ENCODE assay signal across 1 cellular context in the genomic region with DNA sequence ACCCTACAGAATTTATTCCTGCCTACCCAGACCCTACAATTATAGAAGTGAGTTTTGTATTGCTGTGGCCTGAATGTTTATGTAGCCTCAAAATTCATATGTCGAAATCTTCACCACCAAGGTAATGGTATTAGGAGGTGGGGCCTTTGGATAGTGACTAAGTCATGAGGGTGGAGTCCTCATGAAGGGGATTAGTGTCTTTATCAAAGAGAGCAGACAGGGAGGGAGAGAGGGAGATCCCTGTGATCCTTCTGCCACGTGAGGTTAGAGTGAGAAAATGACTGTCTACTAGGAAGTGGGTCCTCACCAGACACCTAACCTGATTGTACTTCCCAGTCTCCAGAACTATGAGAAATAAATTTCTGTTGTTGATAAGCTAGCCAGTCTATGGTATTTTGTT.
TF ChIP-seq lines count a peak whose summit lies in the region.

No MANE protein-coding gene starts in this region.

TF ChIP-seq in K562, 482 proteins besides CTCF, POLR2A, EP300 and RAD21 (continued from another document and continues in another):
- TF ChIP-seq, protein P1, sequence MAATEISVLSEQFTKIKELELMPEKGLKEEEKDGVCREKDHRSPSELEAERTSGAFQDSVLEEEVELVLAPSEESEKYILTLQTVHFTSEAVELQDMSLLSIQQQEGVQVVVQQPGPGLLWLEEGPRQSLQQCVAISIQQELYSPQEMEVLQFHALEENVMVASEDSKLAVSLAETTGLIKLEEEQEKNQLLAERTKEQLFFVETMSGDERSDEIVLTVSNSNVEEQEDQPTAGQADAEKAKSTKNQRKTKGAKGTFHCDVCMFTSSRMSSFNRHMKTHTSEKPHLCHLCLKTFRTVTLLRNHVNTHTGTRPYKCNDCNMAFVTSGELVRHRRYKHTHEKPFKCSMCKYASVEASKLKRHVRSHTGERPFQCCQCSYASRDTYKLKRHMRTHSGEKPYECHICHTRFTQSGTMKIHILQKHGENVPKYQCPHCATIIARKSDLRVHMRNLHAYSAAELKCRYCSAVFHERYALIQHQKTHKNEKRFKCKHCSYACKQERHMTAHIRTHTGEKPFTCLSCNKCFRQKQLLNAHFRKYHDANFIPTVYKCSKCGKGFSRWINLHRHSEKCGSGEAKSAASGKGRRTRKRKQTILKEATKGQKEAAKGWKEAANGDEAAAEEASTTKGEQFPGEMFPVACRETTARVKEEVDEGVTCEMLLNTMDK (IDR thresholded peaks at IDR 0.05; ENCODE audit: borderline replicate concordance, insufficient read depth, low read depth, low read length, poor library complexity, severe bottlenecking) = no peak
- TF ChIP-seq ETV1 (tag; conservative IDR thresholded peaks at IDR 0.05; ENCODE audit: low read depth) (no peak), ZNF507 (tag; conservative IDR thresholded peaks at IDR 0.05) (no peak), BRCA1 (IDR thresholded peaks at IDR 0.05) (no peak), BRCA1 (CRISPR knock-in tag; IDR thresholded peaks at IDR 0.05) (no peak), ZSCAN29 (IDR thresholded peaks at IDR 0.05) (no peak), MYNN (IDR thresholded peaks at IDR 0.05) (no peak), MYNN (CRISPR knock-in tag; IDR thresholded peaks at IDR 0.05) (no peak), PRPF4 (IDR thresholded peaks at IDR 0.05; ENCODE audit: insufficient read depth, low read depth, low read length, poor library complexity, severe bottlenecking) (no peak), SIX5 (IDR thresholded peaks at IDR 0.05; ENCODE audit: borderline replicate concordance in 1 of 2, insufficient read depth in 1 of 2, low read depth in 1 of 2, low read length in 2 of 2) (no peak), STAT5B (CRISPR knock-in tag; IDR thresholded peaks at IDR 0.05) (no peak), TBP (optimal IDR thresholded peaks at IDR 0.05; ENCODE audit: low read depth, low read length) (no peak), TEAD1 (CRISPR knock-in tag; IDR thresholded peaks at IDR 0.05) (no peak), DPF2 (IDR thresholded peaks at IDR 0.05) (peak; percentile 90), FUS (optimal IDR thresholded peaks at IDR 0.05; ENCODE audit: low read depth, low read length) (no peak), ZNF347 (CRISPR knock-in tag; IDR thresholded peaks at IDR 0.05; ENCODE audit: low read depth) (no peak), ARID2 (IDR thresholded peaks at IDR 0.05) (no peak), SNIP1 (IDR thresholded peaks at IDR 0.05; ENCODE audit: low read depth) (no peak), KLF1 (tag; IDR thresholded peaks at IDR 0.05) (no peak), ZSCAN32 (CRISPR knock-in tag; IDR thresholded peaks at IDR 0.05) (no peak), ZNF174 (CRISPR knock-in tag; IDR thresholded peaks at IDR 0.05) (no peak), POLR2AphosphoS2 (IDR thresholded peaks at IDR 0.05; ENCODE audit: low read length) (no peak), FOXP1 (CRISPR knock-in tag; IDR thresholded peaks at IDR 0.05) (no peak), POLR2H (tag; IDR thresholded peaks at IDR 0.05; ENCODE audit: low read depth) (no peak), ELF4 (CRISPR knock-in tag; IDR thresholded peaks at IDR 0.05) (no peak), ZNF76 (CRISPR knock-in tag; IDR thresholded peaks at IDR 0.05; ENCODE audit: borderline replicate concordance) (no peak), SIN3A (IDR thresholded peaks at IDR 0.05; ENCODE audit: borderline replicate concordance in 2 of 2, control insufficient read depth in 1 of 2, low read depth in 2 of 2, low read length in 2 of 2) (no peak), WHSC1 (IDR thresholded peaks at IDR 0.05; ENCODE audit: low read length) (no peak), CHCHD3 (CRISPR knock-in tag; IDR thresholded peaks at IDR 0.05) (no peak), ZNF830 (CRISPR knock-in tag; IDR thresholded peaks at IDR 0.05) (no peak), PYGO2 (tag; IDR thresholded peaks at IDR 0.05) (no peak), MCM3 (IDR thresholded peaks at IDR 0.05) (no peak), MED1 (CRISPR knock-in tag; IDR thresholded peaks at IDR 0.05; ENCODE audit: borderline replicate concordance) (no peak), NBN (IDR thresholded peaks at IDR 0.05; ENCODE audit: low read depth) (no peak), MXI1 (IDR thresholded peaks at IDR 0.05; ENCODE audit: low read depth, low read length) (0 out of 2 replicates have a peak, but pooled peaks have one; percentile 31), ZNF75A (CRISPR knock-in tag; IDR thresholded peaks at IDR 0.05) (no peak), FOSL1 (tag; conservative IDR thresholded peaks at IDR 0.05) (peak; percentile 72), NR2F6 (CRISPR knock-in tag; IDR thresholded peaks at IDR 0.05) (no peak), SRSF7 (optimal IDR thresholded peaks at IDR 0.05; ENCODE audit: low read depth, low read length) (no peak), FOXA3 (CRISPR knock-in tag; conservative IDR thresholded peaks at IDR 0.05 in 1 of 2, IDR thresholded peaks at IDR 0.05 in 1 of 2) (no peak), PHB2 (IDR thresholded peaks at IDR 0.05; ENCODE audit: low read depth) (no peak), HNRNPH1 (optimal IDR thresholded peaks at IDR 0.05; ENCODE audit: low read depth, low read length) (no peak), MAFK (IDR thresholded peaks at IDR 0.05; ENCODE audit: low read length) (no peak), ZNF695 (CRISPR knock-in tag; IDR thresholded peaks at IDR 0.05) (no peak), CSDE1 (IDR thresholded peaks at IDR 0.05) (no peak), ZNF324 (CRISPR knock-in tag; IDR thresholded peaks at IDR 0.05) (no peak)
- TF ChIP-seq, protein P2, sequence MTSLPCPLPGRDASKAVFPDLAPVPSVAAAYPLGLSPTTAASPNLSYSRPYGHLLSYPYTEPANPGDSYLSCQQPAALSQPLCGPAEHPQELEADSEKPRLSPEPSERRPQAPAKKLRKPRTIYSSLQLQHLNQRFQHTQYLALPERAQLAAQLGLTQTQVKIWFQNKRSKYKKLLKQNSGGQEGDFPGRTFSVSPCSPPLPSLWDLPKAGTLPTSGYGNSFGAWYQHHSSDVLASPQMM (CRISPR knock-in tag; IDR thresholded peaks at IDR 0.05) = no peak
- TF ChIP-seq, protein P3, sequence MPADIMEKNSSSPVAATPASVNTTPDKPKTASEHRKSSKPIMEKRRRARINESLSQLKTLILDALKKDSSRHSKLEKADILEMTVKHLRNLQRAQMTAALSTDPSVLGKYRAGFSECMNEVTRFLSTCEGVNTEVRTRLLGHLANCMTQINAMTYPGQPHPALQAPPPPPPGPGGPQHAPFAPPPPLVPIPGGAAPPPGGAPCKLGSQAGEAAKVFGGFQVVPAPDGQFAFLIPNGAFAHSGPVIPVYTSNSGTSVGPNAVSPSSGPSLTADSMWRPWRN (IDR thresholded peaks at IDR 0.05; ENCODE audit: low read depth) = no peak
- TF ChIP-seq, protein P4, sequence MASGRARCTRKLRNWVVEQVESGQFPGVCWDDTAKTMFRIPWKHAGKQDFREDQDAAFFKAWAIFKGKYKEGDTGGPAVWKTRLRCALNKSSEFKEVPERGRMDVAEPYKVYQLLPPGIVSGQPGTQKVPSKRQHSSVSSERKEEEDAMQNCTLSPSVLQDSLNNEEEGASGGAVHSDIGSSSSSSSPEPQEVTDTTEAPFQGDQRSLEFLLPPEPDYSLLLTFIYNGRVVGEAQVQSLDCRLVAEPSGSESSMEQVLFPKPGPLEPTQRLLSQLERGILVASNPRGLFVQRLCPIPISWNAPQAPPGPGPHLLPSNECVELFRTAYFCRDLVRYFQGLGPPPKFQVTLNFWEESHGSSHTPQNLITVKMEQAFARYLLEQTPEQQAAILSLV (tag; IDR thresholded peaks at IDR 0.05) = no peak
- TF ChIP-seq, protein P5, sequence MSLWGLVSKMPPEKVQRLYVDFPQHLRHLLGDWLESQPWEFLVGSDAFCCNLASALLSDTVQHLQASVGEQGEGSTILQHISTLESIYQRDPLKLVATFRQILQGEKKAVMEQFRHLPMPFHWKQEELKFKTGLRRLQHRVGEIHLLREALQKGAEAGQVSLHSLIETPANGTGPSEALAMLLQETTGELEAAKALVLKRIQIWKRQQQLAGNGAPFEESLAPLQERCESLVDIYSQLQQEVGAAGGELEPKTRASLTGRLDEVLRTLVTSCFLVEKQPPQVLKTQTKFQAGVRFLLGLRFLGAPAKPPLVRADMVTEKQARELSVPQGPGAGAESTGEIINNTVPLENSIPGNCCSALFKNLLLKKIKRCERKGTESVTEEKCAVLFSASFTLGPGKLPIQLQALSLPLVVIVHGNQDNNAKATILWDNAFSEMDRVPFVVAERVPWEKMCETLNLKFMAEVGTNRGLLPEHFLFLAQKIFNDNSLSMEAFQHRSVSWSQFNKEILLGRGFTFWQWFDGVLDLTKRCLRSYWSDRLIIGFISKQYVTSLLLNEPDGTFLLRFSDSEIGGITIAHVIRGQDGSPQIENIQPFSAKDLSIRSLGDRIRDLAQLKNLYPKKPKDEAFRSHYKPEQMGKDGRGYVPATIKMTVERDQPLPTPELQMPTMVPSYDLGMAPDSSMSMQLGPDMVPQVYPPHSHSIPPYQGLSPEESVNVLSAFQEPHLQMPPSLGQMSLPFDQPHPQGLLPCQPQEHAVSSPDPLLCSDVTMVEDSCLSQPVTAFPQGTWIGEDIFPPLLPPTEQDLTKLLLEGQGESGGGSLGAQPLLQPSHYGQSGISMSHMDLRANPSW (CRISPR knock-in tag; IDR thresholded peaks at IDR 0.05) = no peak
- TF ChIP-seq, protein P6, sequence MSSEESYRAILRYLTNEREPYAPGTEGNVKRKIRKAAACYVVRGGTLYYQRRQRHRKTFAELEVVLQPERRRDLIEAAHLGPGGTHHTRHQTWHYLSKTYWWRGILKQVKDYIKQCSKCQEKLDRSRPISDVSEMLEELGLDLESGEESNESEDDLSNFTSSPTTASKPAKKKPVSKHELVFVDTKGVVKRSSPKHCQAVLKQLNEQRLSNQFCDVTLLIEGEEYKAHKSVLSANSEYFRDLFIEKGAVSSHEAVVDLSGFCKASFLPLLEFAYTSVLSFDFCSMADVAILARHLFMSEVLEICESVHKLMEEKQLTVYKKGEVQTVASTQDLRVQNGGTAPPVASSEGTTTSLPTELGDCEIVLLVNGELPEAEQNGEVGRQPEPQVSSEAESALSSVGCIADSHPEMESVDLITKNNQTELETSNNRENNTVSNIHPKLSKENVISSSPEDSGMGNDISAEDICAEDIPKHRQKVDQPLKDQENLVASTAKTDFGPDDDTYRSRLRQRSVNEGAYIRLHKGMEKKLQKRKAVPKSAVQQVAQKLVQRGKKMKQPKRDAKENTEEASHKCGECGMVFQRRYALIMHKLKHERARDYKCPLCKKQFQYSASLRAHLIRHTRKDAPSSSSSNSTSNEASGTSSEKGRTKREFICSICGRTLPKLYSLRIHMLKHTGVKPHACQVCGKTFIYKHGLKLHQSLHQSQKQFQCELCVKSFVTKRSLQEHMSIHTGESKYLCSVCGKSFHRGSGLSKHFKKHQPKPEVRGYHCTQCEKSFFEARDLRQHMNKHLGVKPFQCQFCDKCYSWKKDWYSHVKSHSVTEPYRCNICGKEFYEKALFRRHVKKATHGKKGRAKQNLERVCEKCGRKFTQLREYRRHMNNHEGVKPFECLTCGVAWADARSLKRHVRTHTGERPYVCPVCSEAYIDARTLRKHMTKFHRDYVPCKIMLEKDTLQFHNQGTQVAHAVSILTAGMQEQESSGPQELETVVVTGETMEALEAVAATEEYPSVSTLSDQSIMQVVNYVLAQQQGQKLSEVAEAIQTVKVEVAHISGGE (CRISPR knock-in tag; IDR thresholded peaks at IDR 0.05) = no peak
- TF ChIP-seq, protein P7, sequence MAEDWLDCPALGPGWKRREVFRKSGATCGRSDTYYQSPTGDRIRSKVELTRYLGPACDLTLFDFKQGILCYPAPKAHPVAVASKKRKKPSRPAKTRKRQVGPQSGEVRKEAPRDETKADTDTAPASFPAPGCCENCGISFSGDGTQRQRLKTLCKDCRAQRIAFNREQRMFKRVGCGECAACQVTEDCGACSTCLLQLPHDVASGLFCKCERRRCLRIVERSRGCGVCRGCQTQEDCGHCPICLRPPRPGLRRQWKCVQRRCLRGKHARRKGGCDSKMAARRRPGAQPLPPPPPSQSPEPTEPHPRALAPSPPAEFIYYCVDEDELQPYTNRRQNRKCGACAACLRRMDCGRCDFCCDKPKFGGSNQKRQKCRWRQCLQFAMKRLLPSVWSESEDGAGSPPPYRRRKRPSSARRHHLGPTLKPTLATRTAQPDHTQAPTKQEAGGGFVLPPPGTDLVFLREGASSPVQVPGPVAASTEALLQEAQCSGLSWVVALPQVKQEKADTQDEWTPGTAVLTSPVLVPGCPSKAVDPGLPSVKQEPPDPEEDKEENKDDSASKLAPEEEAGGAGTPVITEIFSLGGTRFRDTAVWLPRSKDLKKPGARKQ (CRISPR knock-in tag; IDR thresholded peaks at IDR 0.05) = no peak
- TF ChIP-seq, protein P8, sequence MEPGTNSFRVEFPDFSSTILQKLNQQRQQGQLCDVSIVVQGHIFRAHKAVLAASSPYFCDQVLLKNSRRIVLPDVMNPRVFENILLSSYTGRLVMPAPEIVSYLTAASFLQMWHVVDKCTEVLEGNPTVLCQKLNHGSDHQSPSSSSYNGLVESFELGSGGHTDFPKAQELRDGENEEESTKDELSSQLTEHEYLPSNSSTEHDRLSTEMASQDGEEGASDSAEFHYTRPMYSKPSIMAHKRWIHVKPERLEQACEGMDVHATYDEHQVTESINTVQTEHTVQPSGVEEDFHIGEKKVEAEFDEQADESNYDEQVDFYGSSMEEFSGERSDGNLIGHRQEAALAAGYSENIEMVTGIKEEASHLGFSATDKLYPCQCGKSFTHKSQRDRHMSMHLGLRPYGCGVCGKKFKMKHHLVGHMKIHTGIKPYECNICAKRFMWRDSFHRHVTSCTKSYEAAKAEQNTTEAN (CRISPR knock-in tag; IDR thresholded peaks at IDR 0.05) = no peak
- TF ChIP-seq, protein P9, sequence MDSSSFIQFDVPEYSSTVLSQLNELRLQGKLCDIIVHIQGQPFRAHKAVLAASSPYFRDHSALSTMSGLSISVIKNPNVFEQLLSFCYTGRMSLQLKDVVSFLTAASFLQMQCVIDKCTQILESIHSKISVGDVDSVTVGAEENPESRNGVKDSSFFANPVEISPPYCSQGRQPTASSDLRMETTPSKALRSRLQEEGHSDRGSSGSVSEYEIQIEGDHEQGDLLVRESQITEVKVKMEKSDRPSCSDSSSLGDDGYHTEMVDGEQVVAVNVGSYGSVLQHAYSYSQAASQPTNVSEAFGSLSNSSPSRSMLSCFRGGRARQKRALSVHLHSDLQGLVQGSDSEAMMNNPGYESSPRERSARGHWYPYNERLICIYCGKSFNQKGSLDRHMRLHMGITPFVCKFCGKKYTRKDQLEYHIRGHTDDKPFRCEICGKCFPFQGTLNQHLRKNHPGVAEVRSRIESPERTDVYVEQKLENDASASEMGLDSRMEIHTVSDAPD (CRISPR knock-in tag; IDR thresholded peaks at IDR 0.05) = no peak
- TF ChIP-seq, protein P10, sequence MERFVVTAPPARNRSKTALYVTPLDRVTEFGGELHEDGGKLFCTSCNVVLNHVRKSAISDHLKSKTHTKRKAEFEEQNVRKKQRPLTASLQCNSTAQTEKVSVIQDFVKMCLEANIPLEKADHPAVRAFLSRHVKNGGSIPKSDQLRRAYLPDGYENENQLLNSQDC (CRISPR knock-in tag; IDR thresholded peaks at IDR 0.05) = no peak
- TF ChIP-seq, protein P11, sequence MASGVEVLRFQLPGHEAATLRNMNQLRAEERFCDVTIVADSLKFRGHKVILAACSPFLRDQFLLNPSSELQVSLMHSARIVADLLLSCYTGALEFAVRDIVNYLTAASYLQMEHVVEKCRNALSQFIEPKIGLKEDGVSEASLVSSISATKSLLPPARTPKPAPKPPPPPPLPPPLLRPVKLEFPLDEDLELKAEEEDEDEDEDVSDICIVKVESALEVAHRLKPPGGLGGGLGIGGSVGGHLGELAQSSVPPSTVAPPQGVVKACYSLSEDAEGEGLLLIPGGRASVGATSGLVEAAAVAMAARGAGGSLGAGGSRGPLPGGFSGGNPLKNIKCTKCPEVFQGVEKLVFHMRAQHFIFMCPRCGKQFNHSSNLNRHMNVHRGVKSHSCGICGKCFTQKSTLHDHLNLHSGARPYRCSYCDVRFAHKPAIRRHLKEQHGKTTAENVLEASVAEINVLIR (CRISPR knock-in tag; IDR thresholded peaks at IDR 0.05) = no peak
